Comparison of ENCODE assay signal across 1 cellular context in genomic region chr16:85608887-85609286, GRCh38.
TF ChIP-seq lines count a peak whose summit lies in the region.

No MANE protein-coding gene starts in this region.

TF ChIP-seq in H1, 55 proteins besides CTCF, POLR2A, EP300 and RAD21:
- TF ChIP-seq HDAC6 (IDR thresholded peaks at IDR 0.05; ENCODE audit: low read depth, low read length) (no peak), CHD1 (IDR thresholded peaks at IDR 0.05; ENCODE audit: low read depth, low read length) (no peak), MAFK (IDR thresholded peaks at IDR 0.05; ENCODE audit: low read depth, low read length) (no peak), CTBP2 (IDR thresholded peaks at IDR 0.05; ENCODE audit: borderline replicate concordance, insufficient read depth, insufficient read length, low read length) (no peak)
